ENCODE assay signal across 1 cellular context in the genomic region with DNA sequence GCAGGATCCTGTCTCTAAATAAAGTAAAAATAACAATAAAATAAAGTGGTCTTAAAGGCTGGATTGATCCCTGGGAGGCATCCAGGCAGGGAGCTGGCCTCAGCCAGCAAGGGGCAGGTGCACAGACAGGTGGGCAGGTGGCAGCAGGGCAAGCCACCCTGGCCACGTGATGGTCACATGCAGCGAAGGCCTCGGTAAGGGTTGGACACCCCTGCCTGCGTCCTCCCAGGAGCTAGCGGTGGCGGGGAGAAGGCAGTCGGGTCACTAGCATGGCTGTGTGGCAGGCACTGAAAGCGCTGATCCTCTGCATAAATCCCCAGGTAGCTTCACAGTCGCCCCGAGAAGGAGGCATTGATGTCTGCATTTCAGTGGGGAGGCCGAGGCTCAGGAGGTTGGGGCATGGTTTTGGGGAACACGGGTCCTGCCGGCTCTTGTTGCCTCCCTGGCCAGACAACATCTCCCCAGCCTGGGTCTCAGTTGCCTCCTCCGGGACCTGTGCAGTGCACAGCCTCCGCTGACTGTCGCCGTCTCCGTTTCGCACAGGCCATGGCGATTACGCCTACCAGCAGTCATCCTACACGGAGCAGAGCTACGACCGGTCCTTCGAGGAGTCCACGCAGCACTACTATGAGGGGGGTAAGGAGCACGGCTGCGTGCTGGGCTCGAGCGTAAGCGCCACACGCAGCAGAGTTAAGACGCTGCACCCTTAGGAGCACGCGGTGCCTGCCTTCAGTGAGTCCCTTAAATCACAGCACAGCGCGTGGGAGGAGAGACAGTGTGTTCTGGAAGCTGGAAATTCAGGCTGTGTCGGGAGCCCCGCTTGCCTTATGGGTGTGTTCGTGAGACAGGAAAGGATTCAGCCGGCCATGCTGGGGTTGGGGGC.
TF ChIP-seq lines count a peak whose summit lies in the region.

No MANE protein-coding gene starts in this region.

TF ChIP-seq in H1, 55 proteins besides CTCF, POLR2A, EP300 and RAD21:
- no peak for TF ChIP-seq JUN (IDR thresholded peaks at IDR 0.05; ENCODE audit: low read depth, low read length)
- TF ChIP-seq, protein P1, sequence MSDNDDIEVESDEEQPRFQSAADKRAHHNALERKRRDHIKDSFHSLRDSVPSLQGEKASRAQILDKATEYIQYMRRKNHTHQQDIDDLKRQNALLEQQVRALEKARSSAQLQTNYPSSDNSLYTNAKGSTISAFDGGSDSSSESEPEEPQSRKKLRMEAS (IDR thresholded peaks at IDR 0.05) = no peak
